5 cellular contexts compared by ENCODE assay signal in the genomic region with DNA sequence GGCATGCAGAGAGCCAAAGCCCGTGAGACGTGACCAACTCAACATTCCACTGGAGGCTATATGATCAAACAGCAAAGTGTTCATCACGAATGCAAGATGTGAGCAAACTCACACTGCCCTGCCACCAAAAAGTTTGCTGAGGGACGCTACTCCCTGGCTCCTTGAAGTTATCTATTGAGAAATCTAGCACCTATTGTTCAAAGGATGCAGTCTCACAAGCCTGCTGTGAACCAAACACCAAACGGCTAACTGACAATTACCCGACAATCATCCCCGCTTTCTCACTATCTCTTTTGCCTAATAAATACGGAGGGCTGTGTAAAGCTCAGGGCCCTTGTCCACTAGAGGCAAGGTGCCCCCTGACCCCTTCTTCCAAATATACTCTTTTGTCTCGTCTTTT. TPM values are rescaled to one million over a fixed set of nuclear protein-coding genes. Genes with fewer than 3 reads are reported as not detected.
"Had no signal": no experiment of that assay in that cellular context is flagged by ENCODE, and none has a peak within 500 bp of the region (broad histone marks: within the 10 kb centered on the region; RNA-seq: fewer than 3 reads in every experiment).

No MANE protein-coding gene starts in this region.

RNA-seq across cellular contexts. Expression of a gene that starts 13.6 kb away (rescaled TPM):
- total RNA-seq: ascending aorta, cardiac muscle cell, cerebellum, fibroblast of lung, WTC11 had no signal
- polyA plus RNA-seq: cardiac muscle cell had no signal
